Comparison of ENCODE assay signal across 2 cellular contexts in the genomic region with DNA sequence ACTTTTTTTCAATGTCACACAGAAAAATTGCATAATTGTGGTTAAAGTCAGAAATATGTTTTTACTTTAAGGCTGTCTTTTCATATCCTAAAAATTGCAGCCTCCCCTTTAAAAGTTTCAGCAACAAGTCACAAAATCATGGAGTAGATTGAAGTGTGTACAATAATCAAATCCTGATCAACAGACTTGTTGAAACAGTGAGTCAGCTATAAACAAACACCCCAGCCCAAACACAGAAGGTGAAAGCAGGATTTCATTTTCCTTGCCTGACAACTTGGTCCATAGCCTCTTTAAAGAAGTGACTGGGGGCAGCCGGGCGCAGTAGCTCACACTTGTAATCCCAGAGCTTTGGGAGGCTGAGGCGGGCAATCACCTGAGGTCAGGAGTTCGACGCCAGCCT.
TF ChIP-seq lines count a peak whose summit lies in the region.

No MANE protein-coding gene starts in this region.

TF ChIP-seq in A549, 52 proteins besides CTCF, POLR2A, EP300 and RAD21 (continued from another document):
- peak; percentile 87; the same call in 1 of the 2 replicates for TF ChIP-seq FOXS1 (CRISPR knock-in tag; IDR thresholded peaks at IDR 0.05)
- TF ChIP-seq, protein P1, sequence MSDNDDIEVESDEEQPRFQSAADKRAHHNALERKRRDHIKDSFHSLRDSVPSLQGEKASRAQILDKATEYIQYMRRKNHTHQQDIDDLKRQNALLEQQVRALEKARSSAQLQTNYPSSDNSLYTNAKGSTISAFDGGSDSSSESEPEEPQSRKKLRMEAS (IDR thresholded peaks at IDR 0.05): 0 out of 2 replicates have a peak, but pooled peaks have one; percentile 16
- TF ChIP-seq MAFK (IDR thresholded peaks at IDR 0.05; ENCODE audit: partially characterized antibody): peak; percentile 75
- TF ChIP-seq FOSL2 (IDR thresholded peaks at IDR 0.05): no peak
- peak; percentile 85 for TF ChIP-seq FOSL2 (CRISPR knock-in tag; IDR thresholded peaks at IDR 0.05)
- TF ChIP-seq JUNB (IDR thresholded peaks at IDR 0.05): peak; percentile 39; the same call in 1 of the 2 replicates
- peak; percentile 11 to 25; a peak in 1 of 4 replicates for TF ChIP-seq CEBPB (IDR thresholded peaks at IDR 0.05)
- peak; percentile 72; the same call in 1 of the 2 replicates for TF ChIP-seq GATA3 (IDR thresholded peaks at IDR 0.05; ENCODE audit: borderline replicate concordance)
- no peak for TF ChIP-seq RNF2 (IDR thresholded peaks at IDR 0.05; ENCODE audit: borderline replicate concordance, low read depth)

TF ChIP-seq in HepG2, 621 proteins besides CTCF, POLR2A, EP300 and RAD21 (continued from another document and continues in another):
- peak; percentile 77; the same call in 1 of the 2 replicates for TF ChIP-seq NFE2L2 (IDR thresholded peaks at IDR 0.05; ENCODE audit: low read length)
- TF ChIP-seq, protein P2, sequence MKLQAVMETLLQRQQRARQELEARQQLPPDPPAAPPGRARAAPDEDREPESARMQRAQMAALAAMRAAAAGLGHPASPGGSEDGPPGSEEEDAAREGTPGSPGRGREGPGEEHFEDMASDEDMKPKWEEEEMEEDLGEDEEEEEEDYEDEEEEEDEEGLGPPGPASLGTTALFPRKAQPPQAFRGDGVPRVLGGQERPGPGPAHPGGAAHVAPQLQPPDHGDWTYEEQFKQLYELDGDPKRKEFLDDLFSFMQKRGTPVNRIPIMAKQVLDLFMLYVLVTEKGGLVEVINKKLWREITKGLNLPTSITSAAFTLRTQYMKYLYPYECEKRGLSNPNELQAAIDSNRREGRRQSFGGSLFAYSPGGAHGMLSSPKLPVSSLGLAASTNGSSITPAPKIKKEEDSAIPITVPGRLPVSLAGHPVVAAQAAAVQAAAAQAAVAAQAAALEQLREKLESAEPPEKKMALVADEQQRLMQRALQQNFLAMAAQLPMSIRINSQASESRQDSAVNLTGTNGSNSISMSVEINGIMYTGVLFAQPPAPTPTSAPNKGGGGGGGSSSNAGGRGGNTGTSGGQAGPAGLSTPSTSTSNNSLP (IDR thresholded peaks at IDR 0.05; ENCODE audit: low read depth, low read length): peak; percentile 91
- TF ChIP-seq SP2 (CRISPR knock-in tag; IDR thresholded peaks at IDR 0.05): no peak
- TF ChIP-seq MIER3 (CRISPR knock-in tag; IDR thresholded peaks at IDR 0.05; ENCODE audit: borderline replicate concordance): peak; percentile 42; the same call in 1 of the 2 replicates
- no peak for TF ChIP-seq SPEN (CRISPR knock-in tag; IDR thresholded peaks at IDR 0.05; ENCODE audit: low read depth)
- TF ChIP-seq, protein P3, sequence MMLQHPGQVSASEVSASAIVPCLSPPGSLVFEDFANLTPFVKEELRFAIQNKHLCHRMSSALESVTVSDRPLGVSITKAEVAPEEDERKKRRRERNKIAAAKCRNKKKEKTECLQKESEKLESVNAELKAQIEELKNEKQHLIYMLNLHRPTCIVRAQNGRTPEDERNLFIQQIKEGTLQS (CRISPR knock-in tag; IDR thresholded peaks at IDR 0.05): peak; percentile 66; the same call in 1 of the 2 replicates
- peak; percentile 87 for TF ChIP-seq FOXA1 (IDR thresholded peaks at IDR 0.05)
- peak; percentile 80 for TF ChIP-seq FOXA1 (CRISPR knock-in tag; IDR thresholded peaks at IDR 0.05)
- peak; percentile 48 to 64; a peak in 3 of 4 replicates for TF ChIP-seq MAFK (conservative IDR thresholded peaks at IDR 0.05 in 1 of 2, IDR thresholded peaks at IDR 0.05 in 1 of 2; ENCODE audit: low read length in 2 of 2)
- peak; percentile 98 for TF ChIP-seq FOXP1 (IDR thresholded peaks at IDR 0.05)
- TF ChIP-seq FOXP1 (CRISPR knock-in tag; IDR thresholded peaks at IDR 0.05): peak; percentile 99
- TF ChIP-seq, protein P4, sequence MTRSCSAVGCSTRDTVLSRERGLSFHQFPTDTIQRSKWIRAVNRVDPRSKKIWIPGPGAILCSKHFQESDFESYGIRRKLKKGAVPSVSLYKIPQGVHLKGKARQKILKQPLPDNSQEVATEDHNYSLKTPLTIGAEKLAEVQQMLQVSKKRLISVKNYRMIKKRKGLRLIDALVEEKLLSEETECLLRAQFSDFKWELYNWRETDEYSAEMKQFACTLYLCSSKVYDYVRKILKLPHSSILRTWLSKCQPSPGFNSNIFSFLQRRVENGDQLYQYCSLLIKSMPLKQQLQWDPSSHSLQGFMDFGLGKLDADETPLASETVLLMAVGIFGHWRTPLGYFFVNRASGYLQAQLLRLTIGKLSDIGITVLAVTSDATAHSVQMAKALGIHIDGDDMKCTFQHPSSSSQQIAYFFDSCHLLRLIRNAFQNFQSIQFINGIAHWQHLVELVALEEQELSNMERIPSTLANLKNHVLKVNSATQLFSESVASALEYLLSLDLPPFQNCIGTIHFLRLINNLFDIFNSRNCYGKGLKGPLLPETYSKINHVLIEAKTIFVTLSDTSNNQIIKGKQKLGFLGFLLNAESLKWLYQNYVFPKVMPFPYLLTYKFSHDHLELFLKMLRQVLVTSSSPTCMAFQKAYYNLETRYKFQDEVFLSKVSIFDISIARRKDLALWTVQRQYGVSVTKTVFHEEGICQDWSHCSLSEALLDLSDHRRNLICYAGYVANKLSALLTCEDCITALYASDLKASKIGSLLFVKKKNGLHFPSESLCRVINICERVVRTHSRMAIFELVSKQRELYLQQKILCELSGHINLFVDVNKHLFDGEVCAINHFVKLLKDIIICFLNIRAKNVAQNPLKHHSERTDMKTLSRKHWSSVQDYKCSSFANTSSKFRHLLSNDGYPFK (CRISPR knock-in tag; IDR thresholded peaks at IDR 0.05; ENCODE audit: borderline replicate concordance): no peak
- TF ChIP-seq FOXP4 (CRISPR knock-in tag; IDR thresholded peaks at IDR 0.05): peak; percentile 93
- no peak for TF ChIP-seq PATZ1 (CRISPR knock-in tag; IDR thresholded peaks at IDR 0.05)
- peak; percentile 54; the same call in 1 of the 2 replicates for TF ChIP-seq MAFF (IDR thresholded peaks at IDR 0.05; ENCODE audit: low read depth, low read length)
- TF ChIP-seq TBX2 (CRISPR knock-in tag; IDR thresholded peaks at IDR 0.05; ENCODE audit: borderline replicate concordance): 0 out of 2 replicates have a peak, but pooled peaks have one; percentile 36
- TF ChIP-seq TCF12 (IDR thresholded peaks at IDR 0.05): no peak
- TF ChIP-seq TCF12 (CRISPR knock-in tag; IDR thresholded peaks at IDR 0.05): no peak
- no peak for TF ChIP-seq ZNF224 (CRISPR knock-in tag; IDR thresholded peaks at IDR 0.05)
- no peak for TF ChIP-seq ZNF552 (CRISPR knock-in tag; IDR thresholded peaks at IDR 0.05; ENCODE audit: borderline replicate concordance)
- peak; percentile 87 for TF ChIP-seq FOSL1 (CRISPR knock-in tag; IDR thresholded peaks at IDR 0.05; ENCODE audit: borderline replicate concordance)
- no peak for TF ChIP-seq SMARCE1 (IDR thresholded peaks at IDR 0.05; ENCODE audit: borderline replicate concordance)
- TF ChIP-seq, protein P5, sequence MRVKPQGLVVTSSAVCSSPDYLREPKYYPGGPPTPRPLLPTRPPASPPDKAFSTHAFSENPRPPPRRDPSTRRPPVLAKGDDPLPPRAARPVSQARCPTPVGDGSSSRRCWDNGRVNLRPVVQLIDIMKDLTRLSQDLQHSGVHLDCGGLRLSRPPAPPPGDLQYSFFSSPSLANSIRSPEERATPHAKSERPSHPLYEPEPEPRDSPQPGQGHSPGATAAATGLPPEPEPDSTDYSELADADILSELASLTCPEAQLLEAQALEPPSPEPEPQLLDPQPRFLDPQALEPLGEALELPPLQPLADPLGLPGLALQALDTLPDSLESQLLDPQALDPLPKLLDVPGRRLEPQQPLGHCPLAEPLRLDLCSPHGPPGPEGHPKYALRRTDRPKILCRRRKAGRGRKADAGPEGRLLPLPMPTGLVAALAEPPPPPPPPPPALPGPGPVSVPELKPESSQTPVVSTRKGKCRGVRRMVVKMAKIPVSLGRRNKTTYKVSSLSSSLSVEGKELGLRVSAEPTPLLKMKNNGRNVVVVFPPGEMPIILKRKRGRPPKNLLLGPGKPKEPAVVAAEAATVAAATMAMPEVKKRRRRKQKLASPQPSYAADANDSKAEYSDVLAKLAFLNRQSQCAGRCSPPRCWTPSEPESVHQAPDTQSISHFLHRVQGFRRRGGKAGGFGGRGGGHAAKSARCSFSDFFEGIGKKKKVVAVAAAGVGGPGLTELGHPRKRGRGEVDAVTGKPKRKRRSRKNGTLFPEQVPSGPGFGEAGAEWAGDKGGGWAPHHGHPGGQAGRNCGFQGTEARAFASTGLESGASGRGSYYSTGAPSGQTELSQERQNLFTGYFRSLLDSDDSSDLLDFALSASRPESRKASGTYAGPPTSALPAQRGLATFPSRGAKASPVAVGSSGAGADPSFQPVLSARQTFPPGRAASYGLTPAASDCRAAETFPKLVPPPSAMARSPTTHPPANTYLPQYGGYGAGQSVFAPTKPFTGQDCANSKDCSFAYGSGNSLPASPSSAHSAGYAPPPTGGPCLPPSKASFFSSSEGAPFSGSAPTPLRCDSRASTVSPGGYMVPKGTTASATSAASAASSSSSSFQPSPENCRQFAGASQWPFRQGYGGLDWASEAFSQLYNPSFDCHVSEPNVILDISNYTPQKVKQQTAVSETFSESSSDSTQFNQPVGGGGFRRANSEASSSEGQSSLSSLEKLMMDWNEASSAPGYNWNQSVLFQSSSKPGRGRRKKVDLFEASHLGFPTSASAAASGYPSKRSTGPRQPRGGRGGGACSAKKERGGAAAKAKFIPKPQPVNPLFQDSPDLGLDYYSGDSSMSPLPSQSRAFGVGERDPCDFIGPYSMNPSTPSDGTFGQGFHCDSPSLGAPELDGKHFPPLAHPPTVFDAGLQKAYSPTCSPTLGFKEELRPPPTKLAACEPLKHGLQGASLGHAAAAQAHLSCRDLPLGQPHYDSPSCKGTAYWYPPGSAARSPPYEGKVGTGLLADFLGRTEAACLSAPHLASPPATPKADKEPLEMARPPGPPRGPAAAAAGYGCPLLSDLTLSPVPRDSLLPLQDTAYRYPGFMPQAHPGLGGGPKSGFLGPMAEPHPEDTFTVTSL (CRISPR knock-in tag; IDR thresholded peaks at IDR 0.05; ENCODE audit: borderline replicate concordance): peak; percentile 61; the same call in 1 of the 2 replicates
- no peak for TF ChIP-seq EHMT2 (IDR thresholded peaks at IDR 0.05; ENCODE audit: borderline replicate concordance, low read depth, low read length)
- TF ChIP-seq JUND (CRISPR knock-in tag; IDR thresholded peaks at IDR 0.05): peak; percentile 79
- peak; percentile 69; the same call in 1 of the 2 replicates for TF ChIP-seq JUNB (CRISPR knock-in tag; IDR thresholded peaks at IDR 0.05; ENCODE audit: borderline replicate concordance)
- TF ChIP-seq, protein P6, sequence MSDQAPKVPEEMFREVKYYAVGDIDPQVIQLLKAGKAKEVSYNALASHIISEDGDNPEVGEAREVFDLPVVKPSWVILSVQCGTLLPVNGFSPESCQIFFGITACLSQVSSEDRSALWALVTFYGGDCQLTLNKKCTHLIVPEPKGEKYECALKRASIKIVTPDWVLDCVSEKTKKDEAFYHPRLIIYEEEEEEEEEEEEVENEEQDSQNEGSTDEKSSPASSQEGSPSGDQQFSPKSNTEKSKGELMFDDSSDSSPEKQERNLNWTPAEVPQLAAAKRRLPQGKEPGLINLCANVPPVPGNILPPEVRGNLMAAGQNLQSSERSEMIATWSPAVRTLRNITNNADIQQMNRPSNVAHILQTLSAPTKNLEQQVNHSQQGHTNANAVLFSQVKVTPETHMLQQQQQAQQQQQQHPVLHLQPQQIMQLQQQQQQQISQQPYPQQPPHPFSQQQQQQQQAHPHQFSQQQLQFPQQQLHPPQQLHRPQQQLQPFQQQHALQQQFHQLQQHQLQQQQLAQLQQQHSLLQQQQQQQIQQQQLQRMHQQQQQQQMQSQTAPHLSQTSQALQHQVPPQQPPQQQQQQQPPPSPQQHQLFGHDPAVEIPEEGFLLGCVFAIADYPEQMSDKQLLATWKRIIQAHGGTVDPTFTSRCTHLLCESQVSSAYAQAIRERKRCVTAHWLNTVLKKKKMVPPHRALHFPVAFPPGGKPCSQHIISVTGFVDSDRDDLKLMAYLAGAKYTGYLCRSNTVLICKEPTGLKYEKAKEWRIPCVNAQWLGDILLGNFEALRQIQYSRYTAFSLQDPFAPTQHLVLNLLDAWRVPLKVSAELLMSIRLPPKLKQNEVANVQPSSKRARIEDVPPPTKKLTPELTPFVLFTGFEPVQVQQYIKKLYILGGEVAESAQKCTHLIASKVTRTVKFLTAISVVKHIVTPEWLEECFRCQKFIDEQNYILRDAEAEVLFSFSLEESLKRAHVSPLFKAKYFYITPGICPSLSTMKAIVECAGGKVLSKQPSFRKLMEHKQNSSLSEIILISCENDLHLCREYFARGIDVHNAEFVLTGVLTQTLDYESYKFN (CRISPR knock-in tag; conservative IDR thresholded peaks at IDR 0.05): 0 out of 2 replicates have a peak, but pooled peaks have one; percentile 37
- 0 out of 2 replicates have a peak, but pooled peaks have one; percentile 10 for TF ChIP-seq RXRB (CRISPR knock-in tag; IDR thresholded peaks at IDR 0.05; ENCODE audit: borderline replicate concordance)
- TF ChIP-seq RARA (CRISPR knock-in tag; IDR thresholded peaks at IDR 0.05): 0 out of 2 replicates have a peak, but pooled peaks have one; percentile 4
